ENCODE assay signal across 10 cellular contexts in the genomic region with DNA sequence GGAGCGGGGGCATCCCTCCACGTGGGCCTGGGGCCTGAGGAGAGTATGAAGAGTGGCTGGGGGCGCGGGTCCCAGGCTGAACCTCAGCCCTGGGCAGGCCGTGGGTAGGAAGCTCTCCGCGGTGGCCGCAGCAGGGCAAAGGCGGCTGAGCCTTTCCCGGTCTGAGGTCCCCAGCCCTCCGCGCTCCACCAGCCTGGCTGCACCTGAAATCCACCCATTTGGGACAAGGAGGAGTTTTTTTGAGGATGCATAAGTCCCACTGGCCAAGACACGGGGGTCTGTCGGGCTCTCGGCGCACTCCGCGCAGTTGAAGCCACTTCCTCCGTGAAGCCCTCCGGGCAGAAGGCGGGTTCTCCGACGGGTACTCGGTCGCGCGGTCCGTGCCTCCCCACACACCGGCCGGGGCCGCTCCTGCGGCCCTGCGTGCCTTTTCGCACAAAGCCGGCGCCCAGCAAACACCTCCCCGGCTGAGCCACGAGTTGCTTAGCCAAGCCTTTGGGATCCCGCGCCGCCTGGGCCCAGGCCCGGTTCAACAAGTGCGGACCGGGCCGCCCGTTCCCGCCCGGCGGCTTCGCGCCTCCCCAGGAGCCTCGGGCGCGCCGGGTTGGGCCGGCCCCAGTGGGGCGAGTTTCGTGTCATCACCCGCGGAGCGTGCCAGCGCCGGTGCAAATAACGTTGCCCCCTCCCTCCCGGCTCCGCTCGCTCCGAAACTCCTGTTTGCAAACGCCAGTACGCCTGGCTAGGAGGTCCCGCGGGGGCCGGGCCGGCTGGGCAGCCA. TPM values are rescaled to one million over a fixed set of nuclear protein-coding genes. Genes with fewer than 3 reads are reported as not detected.
DNase-seq lines count a peak whose midpoint lies in the region; TF ChIP-seq lines count a peak whose summit lies in the region.
"Had no signal": no experiment of that assay in that cellular context is flagged by ENCODE, and none has a peak within 500 bp of the region (broad histone marks: within the 10 kb centered on the region; RNA-seq: fewer than 3 reads in every experiment).

No MANE protein-coding gene starts in this region.

- peak; percentile 29 for DNase-seq in stimulated activated CD4-positive, alpha-beta T cell treated with anti-CD3 and anti-CD28 coated beads, Interleukin-4, amount 100 ng/mL, for 1 hour
- DNase-seq in stimulated activated CD4-positive, alpha-beta T cell treated with anti-CD3 and anti-CD28 coated beads, Interleukin-4, amount 100 ng/mL, for 24 hours: no peak
- DNase-seq in mammary epithelial cell (no peak), vagina (ENCODE audit: extremely low spot score in 2 of 2) (no peak), ureter (ENCODE audit: low spot score) (no peak), SW480 (ENCODE audit: low spot score) (no peak), T-helper 1 cell (no peak)

- BruUV-seq in mammary epithelial cell (replicated peaks; lab: Mats Ljungman, UMichigan): no TSS peak

- H3K9ac ChIP-seq in mammary epithelial cell (ENCODE audit: insufficient read depth, low read length) (no peak overlapping the region), mucosa of rectum (ENCODE audit: low read depth in 1 of 2, low read length in 2 of 2) (peak overlapping the region in 1 of 2 donors; percentile 8)

- peak overlapping the region; percentile 94 for H3K4me2 ChIP-seq in mammary epithelial cell (ENCODE audit: insufficient read depth, low read depth, low read length)

- H3K27ac ChIP-seq in mammary epithelial cell (ENCODE audit: insufficient read depth, low read depth, low read length): no peak overlapping the region
- peak overlapping the region; percentile 40 to 43 for H3K27ac ChIP-seq in mucosa of rectum (ENCODE audit: low read depth in 2 of 2, low read length in 2 of 2)
- H3K27ac ChIP-seq in vagina: no peak overlapping the region

- peaks cover 40% of the 10 kb centered on the region for H3K4me1 ChIP-seq in mammary epithelial cell (ENCODE audit: insufficient read depth, low read length)
- H3K4me1 ChIP-seq in mucosa of rectum (ENCODE audit: control insufficient read depth in 2 of 2, insufficient read depth in 2 of 2, low read length in 2 of 2): peaks cover 23 to 26% of the 10 kb centered on the region in 2 donors
- peaks cover 45% of the 10 kb centered on the region for H3K4me1 ChIP-seq in vagina

- no peaks in the 10 kb centered on the region for H4K20me1 ChIP-seq in mammary epithelial cell (ENCODE audit: insufficient read depth, low read length)

- H3K27me3 ChIP-seq in mammary epithelial cell (ENCODE audit: insufficient read depth, low read length) (no peaks in the 10 kb centered on the region), mucosa of rectum (ENCODE audit: control insufficient read depth in 2 of 2, insufficient read depth in 2 of 2, low read length in 2 of 2) (peaks cover 4 to 11% of the 10 kb centered on the region in 2 donors), vagina (peaks cover 10% of the 10 kb centered on the region)

- H3K79me2 ChIP-seq in mammary epithelial cell (ENCODE audit: insufficient read depth, low read length): peaks cover 16% of the 10 kb centered on the region

- H3K4me3 ChIP-seq in mammary epithelial cell (replicated peaks in 1 of 3; ENCODE audit: insufficient read depth in 1 of 3, low read depth in 2 of 3, low read length in 3 of 3) (peak overlapping the region in 2 of 3 experiments; percentile 24 to 31), mucosa of rectum (ENCODE audit: low read length in 2 of 2) (peak overlapping the region in 1 of 2 donors; percentile 37), vagina (peak overlapping the region; percentile 28 to 44)

- TF ChIP-seq POLR2A in vagina (IDR thresholded peaks at IDR 0.05): no peak

- TF ChIP-seq CTCF in mammary epithelial cell (conservative IDR thresholded peaks at IDR 0.05 in 1 of 2, IDR thresholded peaks at IDR 0.05 in 1 of 2; ENCODE audit: extremely low read depth in 1 of 2, insufficient read depth in 1 of 2, low read depth in 1 of 2, low read length in 2 of 2) (no peak), vagina (IDR thresholded peaks at IDR 0.05) (no peak)

- WGBS in mammary epithelial cell (ENCODE audit: low coverage, missing lambda C conversion rate): 45% methylated on average over 37 of the region's 74 CpGs

- in situ Hi-C loops in mammary epithelial cell (cut with MboI; ENCODE audit: low sequenced_read_pairs in 2 of 2): no loop called here

- H3K36me3 ChIP-seq in mammary epithelial cell (ENCODE audit: insufficient read depth, low read length): no peaks in the 10 kb centered on the region
- no peaks in the 10 kb centered on the region for H3K36me3 ChIP-seq in mucosa of rectum (ENCODE audit: control insufficient read depth in 2 of 2, insufficient read depth in 2 of 2, low read length in 2 of 2)
- no peaks in the 10 kb centered on the region for H3K36me3 ChIP-seq in vagina

- CTCF ChIA-PET in mammary epithelial cell (lab: Charles Lee; ENCODE audit: low non-redundant PET): interaction anchor here (1.0 kb wide), 1 partner anchor 333 kb away, joined by 4 read pairs; no protein-coding TSS in a partner anchor

- H3K9me3 ChIP-seq in mammary epithelial cell (replicated peaks; ENCODE audit: insufficient read depth, low read length): no peaks in the 10 kb centered on the region
- no peaks in the 10 kb centered on the region for H3K9me3 ChIP-seq in mucosa of rectum (ENCODE audit: control insufficient read depth in 2 of 2, low read length in 2 of 2)
- no peaks in the 10 kb centered on the region for H3K9me3 ChIP-seq in vagina

- H2AFZ ChIP-seq in mammary epithelial cell (ENCODE audit: low read depth, low read length): peak overlapping the region; percentile 23

- intact Hi-C loops in mammary epithelial cell (cut with micrococcal nuclease) (no loop called here), vagina (cut with DNase I) (no loop called here)

- dilution Hi-C loops in mammary epithelial cell (cut with HindIII; ENCODE audit: low sequenced_read_pairs): no loop called here

RNA-seq across cellular contexts. Expression of a gene that starts 0.7 kb away (rescaled TPM):
- total RNA-seq in mammary epithelial cell: 1 to 10 TPM; 2.7 to 3.0 TPM
- 2.3 TPM for polyA plus RNA-seq in mammary epithelial cell
- polyA minus RNA-seq in mammary epithelial cell: 0.47 TPM
- total RNA-seq in vagina: 17.4 TPM
- 25.8 TPM for total RNA-seq in ureter
- total RNA-seq: M059J, SK-MEL-5 had no signal

RNA-seq across cellular contexts. Expression of a gene that starts 5.4 kb away (rescaled TPM):
- 10 to 100 TPM; 10.5 to 14.5 TPM for total RNA-seq in mammary epithelial cell
- polyA plus RNA-seq in mammary epithelial cell: 5.6 TPM
- 5.8 TPM for polyA minus RNA-seq in mammary epithelial cell
- total RNA-seq in vagina: 16.5 TPM
- 13.5 TPM for total RNA-seq in ureter

RNA-seq across cellular contexts. Expression of a gene that starts 47.6 kb away (rescaled TPM):
- total RNA-seq in mammary epithelial cell: 1 to 10 TPM in 1 of 2 donors, under 1 TPM in 1; 0.85 to 1.5 TPM
- polyA plus RNA-seq in mammary epithelial cell: 0.15 TPM
- polyA minus RNA-seq in mammary epithelial cell: not detected
- total RNA-seq in vagina: 1.5 TPM
- total RNA-seq in ureter: 2.6 TPM
- total RNA-seq: M059J had no signal

Comparison
In these comparisons a context has a peak if more than half of its experiments do, and no peak if none do; other contexts are left out.
1. H3K27ac ChIP-seq: peak in mucosa of rectum (2 of 2); none in mammary epithelial cell (single experiment) and vagina (single experiment).